Comparison of ENCODE assay signal across 8 cellular contexts in the genomic region with DNA sequence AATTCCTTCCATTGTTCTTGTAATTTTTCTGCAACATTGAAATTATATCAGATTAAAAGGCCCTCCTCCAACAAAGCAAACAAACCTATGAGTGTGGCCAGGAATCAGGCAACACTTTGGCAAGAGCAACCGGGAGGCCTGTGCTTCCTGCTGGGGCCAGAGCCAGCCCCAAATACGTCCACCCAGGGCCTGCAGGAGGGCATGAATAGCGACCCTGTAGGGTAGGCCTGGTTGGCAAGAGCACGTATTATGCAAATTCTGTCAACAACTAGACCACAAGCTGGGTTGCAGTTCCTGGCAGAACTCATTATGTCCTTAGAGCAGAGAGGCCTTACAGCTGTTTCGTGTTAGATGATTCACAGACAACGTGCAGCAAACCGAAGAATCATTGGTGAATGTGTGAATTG. TPM values are rescaled to one million over a fixed set of nuclear protein-coding genes. Genes with fewer than 3 reads are reported as not detected.
DNase-seq lines count a peak whose midpoint lies in the region; ATAC-seq and TF ChIP-seq lines count a peak whose summit lies in the region.

No MANE protein-coding gene starts in this region.

- H3K27ac Mint-ChIP-seq in CD14-positive monocyte: peak overlapping the region; percentile 71 to 98 (median 92)
- H3K27ac Mint-ChIP-seq in activated CD8-positive, alpha-beta T cell treated with anti-CD3 and anti-CD28 coated beads, Interleukin-2, amount 10 ng/mL, durations not matched to agents 7 days and 5 days: peak overlapping the region; percentile 98

- peak in 2 of 4 donors; percentile 82 to 86 for TF ChIP-seq EP300 in upper lobe of left lung (IDR thresholded peaks at IDR 0.05)

- H3K27ac ChIP-seq in epithelial cell of prostate (peak overlapping the region; percentile 100), muscle layer of duodenum (ENCODE audit: low read length) (peak overlapping the region; percentile 92), upper lobe of left lung (peak overlapping the region; percentile 84 to 93 (median 92))

- 0 to 7% methylated on average over 7 of the region's 7 CpGs for WGBS in upper lobe of left lung, 2 donors

- H3K36me3 ChIP-seq in muscle layer of duodenum (ENCODE audit: control insufficient read depth in 1 of 2, insufficient read depth in 2 of 2, low read length in 2 of 2): no peaks in the 10 kb centered on the region
- H3K36me3 ChIP-seq in upper lobe of left lung: no peaks in the 10 kb centered on the region

- TF ChIP-seq CTCF in CD14-positive monocyte (IDR thresholded peaks at IDR 0.05) (no peak), upper lobe of left lung (IDR thresholded peaks at IDR 0.05) (peak in 1 of 6 experiments; percentile 2)

- intact Hi-C loops in CD14-positive monocyte (cut with micrococcal nuclease): no loop called here

- peaks cover 0 to 7% (median 0%) of the 10 kb centered on the region in 3 donors for H3K27me3 Mint-ChIP-seq in CD14-positive monocyte (ENCODE audit: low read depth in 3 of 3)
- no peaks in the 10 kb centered on the region for H3K27me3 Mint-ChIP-seq in activated CD8-positive, alpha-beta T cell treated with anti-CD3 and anti-CD28 coated beads, Interleukin-2, amount 10 ng/mL, durations not matched to agents 7 days and 5 days (ENCODE audit: low read depth)

- H3K4me1 ChIP-seq in muscle layer of duodenum (ENCODE audit: control insufficient read depth in 1 of 2, insufficient read depth in 2 of 2, low read length in 2 of 2) (peaks cover 21 to 29% of the 10 kb centered on the region in 2 donors), upper lobe of left lung (peaks cover 60 to 86% (median 68%) of the 10 kb centered on the region in 4 donors)

- DNase-seq in CD14-positive monocyte (ENCODE audit: low spot score) (peak; percentile 75), NCI-H226 (peak; percentile 40), epithelial cell of prostate (ENCODE audit: low read depth, low spot score) (peak; percentile 84), upper lobe of left lung (peak; percentile 34 to 88)
- peak; percentile 76 for DNase-seq in activated CD8-positive, alpha-beta T cell treated with anti-CD3 and anti-CD28 coated beads, Interleukin-2, amount 10 ng/mL, durations not matched to agents 7 days and 5 days

- peaks cover 54% of the 10 kb centered on the region for H3K4me1 Mint-ChIP-seq in CD14-positive monocyte
- H3K4me1 Mint-ChIP-seq in activated CD8-positive, alpha-beta T cell treated with anti-CD3 and anti-CD28 coated beads, Interleukin-2, amount 10 ng/mL, durations not matched to agents 7 days and 5 days (ENCODE audit: low read depth): peaks cover 70% of the 10 kb centered on the region

- no peaks in the 10 kb centered on the region for H3K27me3 ChIP-seq in muscle layer of duodenum (ENCODE audit: low read depth, low read length)
- no peaks in the 10 kb centered on the region for H3K27me3 ChIP-seq in upper lobe of left lung

- TF ChIP-seq POLR2A in upper lobe of left lung (IDR thresholded peaks at IDR 0.05): peak in 3 of 4 donors; percentile 34 to 73 (median 64)

- H3K9me3 ChIP-seq in muscle layer of duodenum (ENCODE audit: control insufficient read depth in 1 of 2, low read length in 2 of 2): no peaks in the 10 kb centered on the region
- peaks cover 0 to 7% (median 0%) of the 10 kb centered on the region in 4 donors for H3K9me3 ChIP-seq in upper lobe of left lung

- H3K4me3 Mint-ChIP-seq in CD14-positive monocyte: peak overlapping the region in 1 of 2 donors; percentile 30
- peak overlapping the region; percentile 68 for H3K4me3 Mint-ChIP-seq in activated CD8-positive, alpha-beta T cell treated with anti-CD3 and anti-CD28 coated beads, Interleukin-2, amount 10 ng/mL, durations not matched to agents 7 days and 5 days

- H3K4me3 ChIP-seq in muscle layer of duodenum (ENCODE audit: low read depth in 1 of 2, low read length in 2 of 2) (no peak overlapping the region), upper lobe of left lung (no peak overlapping the region)

- CTCF ChIA-PET in activated CD8-positive, alpha-beta T cell treated with anti-CD3 and anti-CD28 coated beads, Interleukin-2, amount 10 ng/mL, durations not matched to agents 7 days and 5 days (lab: Charles Lee): interaction anchor here (0.5 to 3.0 kb wide), 18 partner anchors 8 to 168 kb away, joined by 3 to 26 read pairs (median 6); partner anchors contain the start of genes LGALS3 and MAPK1IP1L

- ATAC-seq in GM19035 (IDR thresholded peaks at IDR 0.05; ENCODE audit: unreplicated experiment): peak; percentile 64
- peak; percentile 65 for ATAC-seq in HG03135 (IDR thresholded peaks at IDR 0.05; ENCODE audit: unreplicated experiment)
- ATAC-seq in activated CD8-positive, alpha-beta T cell treated with anti-CD3 and anti-CD28 coated beads, Interleukin-2, amount 10 ng/mL, durations not matched to agents 7 days and 5 days: peak; percentile 62
- ATAC-seq in upper lobe of left lung (ENCODE audit: low FRiP score in 2 of 2): peak; percentile 84 to 92

- peaks cover 7 to 23% (median 14%) of the 10 kb centered on the region in 7 donors for H3K9me3 Mint-ChIP-seq in CD14-positive monocyte
- peaks cover 20% of the 10 kb centered on the region for H3K9me3 Mint-ChIP-seq in activated CD8-positive, alpha-beta T cell treated with anti-CD3 and anti-CD28 coated beads, Interleukin-2, amount 10 ng/mL, durations not matched to agents 7 days and 5 days (ENCODE audit: insufficient read depth)

- peaks cover 0 to 16% of the 10 kb centered on the region in 2 donors for H3K36me3 Mint-ChIP-seq in CD14-positive monocyte
- peaks cover 26% of the 10 kb centered on the region for H3K36me3 Mint-ChIP-seq in activated CD8-positive, alpha-beta T cell treated with anti-CD3 and anti-CD28 coated beads, Interleukin-2, amount 10 ng/mL, durations not matched to agents 7 days and 5 days (ENCODE audit: low read depth)

- POLR2A ChIA-PET in activated CD8-positive, alpha-beta T cell treated with anti-CD3 and anti-CD28 coated beads, Interleukin-2, amount 10 ng/mL, durations not matched to agents 7 days and 5 days (lab: Charles Lee): interaction anchor here (0.6 to 2.6 kb wide), 9 partner anchors 9 to 89 kb away, joined by 3 to 12 read pairs (median 4); partner anchors contain the start of genes DLGAP5, MAPK1IP1L, SOCS4 and WDHD1

RNA-seq across cellular contexts. Expression of gene LGALS3, which starts 26.9 kb away (rescaled TPM):
- 100 to 1,000 TPM; 788 to 878 TPM for polyA plus RNA-seq in CD14-positive monocyte
- total RNA-seq in activated CD8-positive, alpha-beta T cell treated with anti-CD3 and anti-CD28 coated beads, Interleukin-2, amount 10 ng/mL, durations not matched to agents 7 days and 5 days: 10 to 100 TPM; 31.5 to 34.4 TPM
- 100 to 1,000 TPM; 205 to 710 (median 440) TPM for total RNA-seq in upper lobe of left lung

RNA-seq across cellular contexts. Expression of gene MAPK1IP1L, which starts 50.7 kb away (rescaled TPM):
- 10 to 100 TPM; 44.8 to 67.8 TPM for polyA plus RNA-seq in CD14-positive monocyte
- total RNA-seq in activated CD8-positive, alpha-beta T cell treated with anti-CD3 and anti-CD28 coated beads, Interleukin-2, amount 10 ng/mL, durations not matched to agents 7 days and 5 days: 100 to 1,000 TPM; 105 to 106 TPM
- 10 to 100 TPM; 22.0 to 81.8 (median 59.3) TPM for total RNA-seq in upper lobe of left lung

Comparison
In these comparisons a context has a peak if more than half of its experiments do, and no peak if none do; other contexts are left out.
1. RNA of gene LGALS3, which starts 26.9 kb away (total RNA-seq): 205 to 710 TPM in upper lobe of left lung; 31.5 to 34.4 TPM in activated CD8-positive, alpha-beta T cell treated with anti-CD3 and anti-CD28 coated beads, Interleukin-2, amount 10 ng/mL, durations not matched to agents 7 days and 5 days; every median in the first group is over 4 times any median in the second.
2. Peak in every context shown above with its lines, with median percentiles within 50 percentile points of each other: DNase-seq, ATAC-seq and H3K27ac ChIP-seq.